In genomic region chr1:16440480-16441311, GRCh38 we compare ENCODE assay signal across 1 cellular context.
A peak's percentile ranks its signal among the peaks of the same experiment; 100 is the strongest.
TF ChIP-seq lines count a peak whose summit lies in the region.

Gene NECAP2, plus strand, starts transcription at chr1:16440724. Its CDS starts 38 bp downstream, at chr1:16440762.

TF ChIP-seq in HepG2, 621 proteins besides CTCF, POLR2A, EP300 and RAD21 (continued from another document):
- no peak for TF ChIP-seq ARID3A (IDR thresholded peaks at IDR 0.05; ENCODE audit: low read depth, low read length)
- TF ChIP-seq ZNF496 (CRISPR knock-in tag; IDR thresholded peaks at IDR 0.05; ENCODE audit: insufficient replicate concordance) = no peak
- no peak for TF ChIP-seq TBX3 (IDR thresholded peaks at IDR 0.05; ENCODE audit: borderline replicate concordance)
- TF ChIP-seq NCOA1 (CRISPR knock-in tag; IDR thresholded peaks at IDR 0.05) = peak; percentile 58
- TF ChIP-seq TRAFD1 (CRISPR knock-in tag; IDR thresholded peaks at IDR 0.05; ENCODE audit: borderline replicate concordance) = no peak
- TF ChIP-seq JUN (CRISPR knock-in tag; IDR thresholded peaks at IDR 0.05) = peak; percentile 48; the same call in 1 of the 2 replicates
- no peak for TF ChIP-seq NR2F6 (IDR thresholded peaks at IDR 0.05)
- TF ChIP-seq NR2F6 (CRISPR knock-in tag; IDR thresholded peaks at IDR 0.05) = peak; percentile 79
- TF ChIP-seq RXRB (CRISPR knock-in tag; IDR thresholded peaks at IDR 0.05; ENCODE audit: borderline replicate concordance) = peak; percentile 81
- TF ChIP-seq ZNF687 (CRISPR knock-in tag; IDR thresholded peaks at IDR 0.05) = peak; percentile 95
- no peak for TF ChIP-seq ZFYVE20 (CRISPR knock-in tag; IDR thresholded peaks at IDR 0.05; ENCODE audit: borderline replicate concordance, low read depth)
- peak; percentile 79 for TF ChIP-seq CREM (IDR thresholded peaks at IDR 0.05)
- no peak for TF ChIP-seq CREM (CRISPR knock-in tag; IDR thresholded peaks at IDR 0.05)
- peak; percentile 86; the same call in 1 of the 2 replicates for TF ChIP-seq TFDP1 (CRISPR knock-in tag; IDR thresholded peaks at IDR 0.05; ENCODE audit: borderline replicate concordance)
- peak; percentile 75; the same call in 1 of the 2 replicates for TF ChIP-seq ZBTB44 (CRISPR knock-in tag; IDR thresholded peaks at IDR 0.05)
- TF ChIP-seq AGO1 (IDR thresholded peaks at IDR 0.05; ENCODE audit: low read depth, low read length, poor library complexity, severe bottlenecking) = peak; percentile 37
- peak; percentile 94 for TF ChIP-seq THAP11 (CRISPR knock-in tag; IDR thresholded peaks at IDR 0.05)
- peak; percentile 84; the same call in 1 of the 2 replicates for TF ChIP-seq ZXDC (CRISPR knock-in tag; IDR thresholded peaks at IDR 0.05)
- no peak for TF ChIP-seq SYNCRIP (IDR thresholded peaks at IDR 0.05; ENCODE audit: insufficient read depth, low read depth, low read length)
- TF ChIP-seq GRHL1 (CRISPR knock-in tag; conservative IDR thresholded peaks at IDR 0.05) = no peak
- TF ChIP-seq FOXA1 (IDR thresholded peaks at IDR 0.05) = no peak
- peak; percentile 46 for TF ChIP-seq FOXA1 (CRISPR knock-in tag; IDR thresholded peaks at IDR 0.05)
- TF ChIP-seq NBN (conservative IDR thresholded peaks at IDR 0.05) = no peak
- TF ChIP-seq RFX1 (IDR thresholded peaks at IDR 0.05) = no peak
- TF ChIP-seq ZNF883 (CRISPR knock-in tag; IDR thresholded peaks at IDR 0.05; ENCODE audit: not compliant biosample characterization) = peak; percentile 43
- peak; percentile 83; the same call in 1 of the 2 replicates for TF ChIP-seq ZNF510 (CRISPR knock-in tag; IDR thresholded peaks at IDR 0.05; ENCODE audit: low read depth)
- peak; percentile 98 for TF ChIP-seq ZNF788 (CRISPR knock-in tag; IDR thresholded peaks at IDR 0.05; ENCODE audit: borderline replicate concordance)
- no peak for TF ChIP-seq ZNF629 (CRISPR knock-in tag; conservative IDR thresholded peaks at IDR 0.05)
- TF ChIP-seq SMAD3 (CRISPR knock-in tag; IDR thresholded peaks at IDR 0.05) = peak; percentile 88
- TF ChIP-seq ZNF160 (CRISPR knock-in tag; IDR thresholded peaks at IDR 0.05) = peak; percentile 66; the same call in 1 of the 2 replicates
- no peak; the same call in 1 of the 2 replicates for TF ChIP-seq ZNF460 (CRISPR knock-in tag; IDR thresholded peaks at IDR 0.05; ENCODE audit: borderline replicate concordance)
- TF ChIP-seq CBX5 (CRISPR knock-in tag; IDR thresholded peaks at IDR 0.05; ENCODE audit: borderline replicate concordance) = peak; percentile 95
- no peak for TF ChIP-seq ZNF781 (CRISPR knock-in tag; IDR thresholded peaks at IDR 0.05; ENCODE audit: borderline replicate concordance, not compliant biosample characterization)
- TF ChIP-seq ISX (CRISPR knock-in tag; conservative IDR thresholded peaks at IDR 0.05) = no peak
- TF ChIP-seq NR2F1 (CRISPR knock-in tag; IDR thresholded peaks at IDR 0.05) = no peak
- no peak for TF ChIP-seq SETDB1 (CRISPR knock-in tag; IDR thresholded peaks at IDR 0.05; ENCODE audit: borderline replicate concordance)
- no peak for TF ChIP-seq GZF1 (CRISPR knock-in tag; IDR thresholded peaks at IDR 0.05)
- TF ChIP-seq CEBPB (IDR thresholded peaks at IDR 0.05; ENCODE audit: borderline replicate concordance, low read depth, low read length) = no peak
- TF ChIP-seq ARNTL (CRISPR knock-in tag; IDR thresholded peaks at IDR 0.05) = peak; percentile 87
- TF ChIP-seq ZNF709 (CRISPR knock-in tag; IDR thresholded peaks at IDR 0.05) = peak; percentile 85
- peak; percentile 82 for TF ChIP-seq GATAD2A (CRISPR knock-in tag; IDR thresholded peaks at IDR 0.05)
- TF ChIP-seq TAF1 (CRISPR knock-in tag; IDR thresholded peaks at IDR 0.05) = peak; percentile 89
